26 cellular contexts compared by ENCODE assay signal in genomic region chr21:14766241-14766640, GRCh38.
DNase-seq lines count a peak whose midpoint lies in the region; ATAC-seq, FAIRE-seq and TF ChIP-seq lines count a peak whose summit lies in the region.
"Had no signal": no experiment of that assay in that cellular context is flagged by ENCODE, and none has a peak within 500 bp of the region (broad histone marks: within the 10 kb centered on the region; RNA-seq: fewer than 3 reads in every experiment).

No MANE protein-coding gene starts in this region.

- H3K4me3 Mint-ChIP-seq in activated naive CD4-positive, alpha-beta T cell treated with anti-CD3 and anti-CD28 coated beads for 36 hours: no peak overlapping the region
- no peak overlapping the region for H3K4me3 Mint-ChIP-seq in T-helper 2 cell treated with Interferon-gamma antibody and Interleukin-4, amounts not matched to agents 5 μg/mL and 100 μg/mL, for 36 hours
- H3K4me3 Mint-ChIP-seq in glutamatergic neuron (ENCODE audit: unreplicated experiment): no peak overlapping the region
- H3K4me3 Mint-ChIP-seq: activated naive CD8-positive, alpha-beta T cell treated with anti-CD3 and anti-CD28 coated beads, Interleukin-2, amount 10 ng/mL, durations not matched to agents 7 days and 5 days; activated T-helper 17 cell treated with anti-CD3 and anti-CD28 coated beads, Interleukin-2, amount 50 U/mL, for 72 hours; nephron; stimulated activated effector memory CD8-positive, alpha-beta T cell treated with anti-CD3 and anti-CD28 coated beads, Interleukin-12 subunit alpha, Interleukin-12 subunit beta, amount 100 ng/mL, for 72 hours had no signal

- no peaks in the 10 kb centered on the region; the same call in 1 of the 2 replicates for H3K9me3 ChIP-seq in K562 (replicated peaks; ENCODE audit: control insufficient read depth, insufficient read depth, low read depth, low read length)
- H3K9me3 ChIP-seq: gastrocnemius medialis, left ventricle myocardium inferior, suprapubic skin, vagina had no signal

- no peaks in the 10 kb centered on the region for H4K20me1 ChIP-seq in K562 (replicated peaks; ENCODE audit: control insufficient read depth, insufficient read depth, low read length)

- H3K27me3 ChIP-seq in K562 (ENCODE audit: control insufficient read depth in 2 of 2, insufficient read depth in 2 of 2, low read length in 2 of 2): no peaks in the 10 kb centered on the region
- H3K27me3 ChIP-seq: gastrocnemius medialis, suprapubic skin, vagina had no signal

- TF ChIP-seq CTCF in K562 (IDR thresholded peaks at IDR 0.05 in 2 of 3, conservative IDR thresholded peaks at IDR 0.05 in 1 of 3; ENCODE audit: insufficient read depth in 2 of 3, low read depth in 1 of 3, low read length in 3 of 3) (peak in 2 of 3 experiments; percentile 48 to 83; a peak in 4 of 6 replicates), glutamatergic neuron (IDR thresholded peaks at IDR 0.05; ENCODE audit: partially characterized antibody, unreplicated experiment) (no peak)

- H3K4me2 ChIP-seq in K562 (ENCODE audit: insufficient read depth, low read length): no peak overlapping the region; the same call in 1 of the 2 replicates

- peaks cover 3 to 37% of the 10 kb centered on the region in 2 experiments; a peak in 4 of 5 replicates for H3K4me1 ChIP-seq in K562 (replicated peaks in 1 of 2; ENCODE audit: control insufficient read depth in 2 of 2, insufficient read depth in 2 of 2, low read length in 2 of 2)
- H3K4me1 ChIP-seq: gastrocnemius medialis, left ventricle myocardium inferior, suprapubic skin, vagina had no signal

- TF ChIP-seq RAD21 in K562 (CRISPR knock-in tag; conservative IDR thresholded peaks at IDR 0.05 in 1 of 2, IDR thresholded peaks at IDR 0.05 in 1 of 2): peak in 1 of 2 experiments; percentile 41; a peak in 1 of 4 replicates

- POLR2A ChIA-PET in K562 (lab: Yijun Ruan, JAX): no interaction called here

- no peak for ATAC-seq in K562
- no peak for ATAC-seq in HG03520 (IDR thresholded peaks at IDR 0.05; ENCODE audit: unreplicated experiment)
- ATAC-seq: activated T-helper 17 cell treated with anti-CD3 and anti-CD28 coated beads, Interleukin-2, amount 50 U/mL, for 72 hours; gastrocnemius medialis; stimulated activated effector memory CD8-positive, alpha-beta T cell treated with anti-CD3 and anti-CD28 coated beads, Interleukin-12 subunit alpha, Interleukin-12 subunit beta, amount 100 ng/mL, for 72 hours had no signal

- DNase-seq in activated naive CD4-positive, alpha-beta T cell treated with anti-CD3 and anti-CD28 coated beads for 36 hours: peak; percentile 7
- no peak for DNase-seq in activated naive CD4-positive, alpha-beta T cell treated with Interleukin-2 at 50 U/mL for 16 hours
- DNase-seq in NAMALWA (ENCODE audit: low spot score) (peak; percentile 16), K562 (ENCODE audit: extremely low read depth in 1 of 4, low spot score in 3 of 4) (no peak), NCI-H1092 (lab: John Stamatoyannopoulos, UW) (no peak), glutamatergic neuron (no peak)
- DNase-seq in T-helper 2 cell treated with Interferon-gamma antibody and Interleukin-4, amounts not matched to agents 5 μg/mL and 100 μg/mL, for 36 hours (ENCODE audit: low spot score): no peak
- DNase-seq: activated CD4-positive, alpha-beta T cell treated with anti-CD3 and anti-CD28 coated beads for 4 hours; activated naive CD8-positive, alpha-beta T cell treated with anti-CD3 and anti-CD28 coated beads, Interleukin-2, amount 10 ng/mL, durations not matched to agents 7 days and 5 days; cerebellar nuclear complex; DMS153; gastrocnemius medialis; GOT3; Kasumi-1; left ventricle myocardium inferior; NCI-H2171 treated with DMSO at 0.1 percent for 48 hours; NCI-H774; posterior cingulate gyrus had no signal

- TF ChIP-seq EP300 in K562 (IDR thresholded peaks at IDR 0.05; ENCODE audit: low read length): no peak

- no peaks in the 10 kb centered on the region for H3K9me1 ChIP-seq in K562 (ENCODE audit: control insufficient read depth, insufficient read depth, low read length)

- H3K4me3 ChIP-seq in K562: no peak overlapping the region
- H3K4me3 ChIP-seq: gastrocnemius medialis, left ventricle myocardium inferior, suprapubic skin, vagina had no signal

- peaks cover 18% of the 10 kb centered on the region for H3K79me2 ChIP-seq in K562 (ENCODE audit: control insufficient read depth, insufficient read depth, low read length)

- no peaks in the 10 kb centered on the region for H3K27me3 Mint-ChIP-seq in activated naive CD4-positive, alpha-beta T cell treated with anti-CD3 and anti-CD28 coated beads for 36 hours (ENCODE audit: low read depth)
- peaks cover 2% of the 10 kb centered on the region for H3K27me3 Mint-ChIP-seq in T-helper 2 cell treated with Interferon-gamma antibody and Interleukin-4, amounts not matched to agents 5 μg/mL and 100 μg/mL, for 36 hours (ENCODE audit: low read depth)
- no peaks in the 10 kb centered on the region for H3K27me3 Mint-ChIP-seq in glutamatergic neuron (ENCODE audit: unreplicated experiment)
- H3K27me3 Mint-ChIP-seq: activated naive CD8-positive, alpha-beta T cell treated with anti-CD3 and anti-CD28 coated beads, Interleukin-2, amount 10 ng/mL, durations not matched to agents 7 days and 5 days; activated T-helper 17 cell treated with anti-CD3 and anti-CD28 coated beads, Interleukin-2, amount 50 U/mL, for 72 hours had no signal

- in situ Hi-C loops in K562 (cut with MboI): no loop called here

- H3K27ac Mint-ChIP-seq in activated naive CD4-positive, alpha-beta T cell treated with anti-CD3 and anti-CD28 coated beads for 36 hours: no peak overlapping the region
- H3K27ac Mint-ChIP-seq in T-helper 2 cell treated with Interferon-gamma antibody and Interleukin-4, amounts not matched to agents 5 μg/mL and 100 μg/mL, for 36 hours: no peak overlapping the region
- H3K27ac Mint-ChIP-seq in glutamatergic neuron (ENCODE audit: unreplicated experiment): no peak overlapping the region
- H3K27ac Mint-ChIP-seq: activated naive CD8-positive, alpha-beta T cell treated with anti-CD3 and anti-CD28 coated beads, Interleukin-2, amount 10 ng/mL, durations not matched to agents 7 days and 5 days; activated T-helper 17 cell treated with anti-CD3 and anti-CD28 coated beads, Interleukin-2, amount 50 U/mL, for 72 hours; nephron; stimulated activated effector memory CD8-positive, alpha-beta T cell treated with anti-CD3 and anti-CD28 coated beads, Interleukin-12 subunit alpha, Interleukin-12 subunit beta, amount 100 ng/mL, for 72 hours had no signal

- no TSS peak for BruUV-seq in K562 (replicated peaks; lab: Mats Ljungman, UMichigan)

- 100% methylated on average over 5 of the region's 5 CpGs for WGBS in K562 (ENCODE audit: insufficient coverage, low coverage, missing lambda C conversion rate)

- H3K36me3 ChIP-seq in K562 (ENCODE audit: control insufficient read depth, insufficient read depth, low read length): peaks cover 4% of the 10 kb centered on the region; the same call in 1 of the 3 replicates
- H3K36me3 ChIP-seq: gastrocnemius medialis, left ventricle myocardium inferior, suprapubic skin, vagina had no signal

- H3K4me1 Mint-ChIP-seq in activated naive CD4-positive, alpha-beta T cell treated with anti-CD3 and anti-CD28 coated beads for 36 hours (ENCODE audit: low read depth): no peaks in the 10 kb centered on the region
- peaks cover 15% of the 10 kb centered on the region for H3K4me1 Mint-ChIP-seq in T-helper 2 cell treated with Interferon-gamma antibody and Interleukin-4, amounts not matched to agents 5 μg/mL and 100 μg/mL, for 36 hours (ENCODE audit: low read depth)
- H3K4me1 Mint-ChIP-seq in glutamatergic neuron (ENCODE audit: low read depth, unreplicated experiment): peaks cover 2% of the 10 kb centered on the region
- H3K4me1 Mint-ChIP-seq: activated T-helper 17 cell treated with anti-CD3 and anti-CD28 coated beads, Interleukin-2, amount 50 U/mL, for 72 hours; nephron; stimulated activated effector memory CD8-positive, alpha-beta T cell treated with anti-CD3 and anti-CD28 coated beads, Interleukin-12 subunit alpha, Interleukin-12 subunit beta, amount 100 ng/mL, for 72 hours had no signal

- H3K36me3 Mint-ChIP-seq in activated naive CD4-positive, alpha-beta T cell treated with anti-CD3 and anti-CD28 coated beads for 36 hours (ENCODE audit: low read depth): no peaks in the 10 kb centered on the region
- no peaks in the 10 kb centered on the region for H3K36me3 Mint-ChIP-seq in T-helper 2 cell treated with Interferon-gamma antibody and Interleukin-4, amounts not matched to agents 5 μg/mL and 100 μg/mL, for 36 hours (ENCODE audit: low read depth)
- H3K36me3 Mint-ChIP-seq in glutamatergic neuron (ENCODE audit: unreplicated experiment): no peaks in the 10 kb centered on the region
- H3K36me3 Mint-ChIP-seq: stimulated activated effector memory CD8-positive, alpha-beta T cell treated with anti-CD3 and anti-CD28 coated beads, Interleukin-12 subunit alpha, Interleukin-12 subunit beta, amount 100 ng/mL, for 72 hours had no signal

- no peaks in the 10 kb centered on the region for H3K9me3 Mint-ChIP-seq in activated naive CD4-positive, alpha-beta T cell treated with anti-CD3 and anti-CD28 coated beads for 36 hours
- no peaks in the 10 kb centered on the region for H3K9me3 Mint-ChIP-seq in T-helper 2 cell treated with Interferon-gamma antibody and Interleukin-4, amounts not matched to agents 5 μg/mL and 100 μg/mL, for 36 hours
- H3K9me3 Mint-ChIP-seq in glutamatergic neuron (ENCODE audit: unreplicated experiment): peaks cover 3% of the 10 kb centered on the region
- H3K9me3 Mint-ChIP-seq: activated T-helper 17 cell treated with anti-CD3 and anti-CD28 coated beads, Interleukin-2, amount 50 U/mL, for 72 hours; nephron; stimulated activated effector memory CD8-positive, alpha-beta T cell treated with anti-CD3 and anti-CD28 coated beads, Interleukin-12 subunit alpha, Interleukin-12 subunit beta, amount 100 ng/mL, for 72 hours had no signal

- no peak for TF ChIP-seq POLR2A in K562 (conservative IDR thresholded peaks at IDR 0.05)

- CTCF ChIA-PET in activated naive CD4-positive, alpha-beta T cell treated with anti-CD3 and anti-CD28 coated beads for 36 hours (lab: Charles Lee): no interaction called here
- CTCF ChIA-PET in K562 (lab: Yijun Ruan, JAX; ENCODE audit: low intra/inter-chr PET ratio): no interaction called here

- FAIRE-seq in K562 (lab: Jason Lieb, UNC): no peak
- FAIRE-seq: GM12892, TTC549 had no signal

- H3K27ac ChIP-seq in K562 (ENCODE audit: extremely low read depth, low read depth, low read length): no peak overlapping the region
- H3K27ac ChIP-seq: gastrocnemius medialis, left ventricle myocardium inferior, suprapubic skin, vagina had no signal

- peak overlapping the region; percentile 28 for H2AFZ ChIP-seq in K562 (ENCODE audit: low read depth, low read length)

- intact Hi-C loops in activated naive CD4-positive, alpha-beta T cell treated with anti-CD3 and anti-CD28 coated beads for 36 hours (cut with micrococcal nuclease): loop anchor here (10.0 kb wide), 2 partner anchors 719 to 829 kb away; no protein-coding TSS in a partner anchor
- intact Hi-C loops in K562 (cut with micrococcal nuclease): no loop called here

- H3K9ac ChIP-seq in K562 (ENCODE audit: insufficient read depth in 1 of 2, low read depth in 2 of 2, low read length in 2 of 2): no peak overlapping the region

Comparison
In these comparisons a context has a peak if more than half of its experiments do, and no peak if none do; other contexts are left out.
1. DNase-seq: peak in activated naive CD4-positive, alpha-beta T cell treated with anti-CD3 and anti-CD28 coated beads for 36 hours (single experiment) and NAMALWA (single experiment); none in activated naive CD4-positive, alpha-beta T cell treated with Interleukin-2 at 50 U/mL for 16 hours (single experiment), K562 (0 of 4), NCI-H1092 (single experiment), T-helper 2 cell treated with Interferon-gamma antibody and Interleukin-4, amounts not matched to agents 5 μg/mL and 100 μg/mL, for 36 hours (single experiment) and glutamatergic neuron (single experiment).